Comparison of ENCODE assay signal across 15 cellular contexts in the genomic region with DNA sequence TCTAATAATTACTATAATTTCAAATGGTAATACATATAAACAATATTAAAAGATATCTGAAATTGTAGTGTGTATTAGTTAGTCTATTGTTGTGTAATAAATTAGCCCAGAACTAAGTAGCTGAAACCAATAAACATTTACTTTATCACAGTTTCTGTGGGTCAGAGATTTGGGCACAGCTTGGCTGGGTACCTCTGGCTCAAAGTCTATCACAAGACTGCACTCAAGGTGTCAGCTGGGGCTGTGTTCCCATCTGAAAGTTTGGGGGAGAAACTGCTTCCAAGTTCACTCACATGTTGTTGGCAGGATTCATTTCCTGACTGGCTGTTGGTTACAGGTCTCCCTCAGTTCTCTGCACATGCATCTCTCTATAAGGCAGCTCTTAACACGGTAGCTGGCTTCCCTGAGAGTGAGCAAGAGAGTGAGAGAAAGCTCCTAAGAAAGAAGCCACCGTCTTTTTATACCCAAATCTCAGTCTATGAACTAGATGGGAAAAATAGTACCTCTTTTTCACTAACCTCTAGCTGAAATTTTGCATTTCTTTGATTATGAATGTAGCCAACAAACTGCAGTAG. TPM values are rescaled to one million over a fixed set of nuclear protein-coding genes. Genes with fewer than 3 reads are reported as not detected.
DNase-seq lines count a peak whose midpoint lies in the region; ATAC-seq and TF ChIP-seq lines count a peak whose summit lies in the region.
"Had no signal": no experiment of that assay in that cellular context is flagged by ENCODE, and none has a peak within 500 bp of the region (broad histone marks: within the 10 kb centered on the region; RNA-seq: fewer than 3 reads in every experiment).

No MANE protein-coding gene starts in this region.

- no peaks in the 10 kb centered on the region for H3K27me3 Mint-ChIP-seq in CD8-positive, alpha-beta T cell (ENCODE audit: low read depth)

- peaks cover 23% of the 10 kb centered on the region for H3K36me3 ChIP-seq in CD8-positive, alpha-beta T cell (ENCODE audit: insufficient read depth, low read length)
- H3K36me3 ChIP-seq in ascending aorta: no peaks in the 10 kb centered on the region
- H3K36me3 ChIP-seq: HAP-1, prostate gland had no signal

- H3K36me3 Mint-ChIP-seq in CD8-positive, alpha-beta T cell: peaks cover 73% of the 10 kb centered on the region

- POLR2A ChIA-PET in CD8-positive, alpha-beta T cell (lab: Charles Lee): interaction anchor here (0.9 to 1.0 kb wide), 2 partner anchors 20 to 37 kb away, joined by 3 read pairs; no protein-coding TSS in a partner anchor

- CTCF ChIA-PET in CD8-positive, alpha-beta T cell (lab: Charles Lee): interaction anchor here (0.7 to 1.2 kb wide), 4 partner anchors 10 to 63 kb away, joined by 3 read pairs; no protein-coding TSS in a partner anchor

- DNase-seq in AG10803 (ENCODE audit: low read depth): peak; percentile 8
- DNase-seq in CD8-positive, alpha-beta T cell: no peak
- no peak for DNase-seq in ascending aorta (ENCODE audit: low spot score in 2 of 2)
- DNase-seq in Kasumi-1 (lab: John Stamatoyannopoulos, UW): no peak
- DNase-seq in NCI-H1694 (lab: John Stamatoyannopoulos, UW): no peak
- DNase-seq: cortex of kidney, kidney, NCI-H187, NCI-H524 treated with DMSO at 0.1 percent for 48 hours had no signal

- no peak overlapping the region for H3K4me3 Mint-ChIP-seq in CD8-positive, alpha-beta T cell
- H3K4me3 Mint-ChIP-seq: CD14-positive monocyte had no signal

- no peak for ATAC-seq in CD8-positive, alpha-beta T cell
- ATAC-seq in HG02938 (IDR thresholded peaks at IDR 0.05; ENCODE audit: unreplicated experiment): peak; percentile 19
- no peak for ATAC-seq in HG03139 (IDR thresholded peaks at IDR 0.05; ENCODE audit: unreplicated experiment)
- ATAC-seq: Panc1 had no signal

- no peak overlapping the region for H3K27ac ChIP-seq in CD8-positive, alpha-beta T cell (ENCODE audit: low read depth, low read length)
- peak overlapping the region; percentile 22 to 45 for H3K27ac ChIP-seq in ascending aorta
- H3K27ac ChIP-seq: prostate gland had no signal

- peaks cover 70% of the 10 kb centered on the region for H3K4me1 Mint-ChIP-seq in CD8-positive, alpha-beta T cell (ENCODE audit: low read depth)

- H3K9me3 ChIP-seq in CD8-positive, alpha-beta T cell (ENCODE audit: low read length): no peaks in the 10 kb centered on the region
- no peaks in the 10 kb centered on the region for H3K9me3 ChIP-seq in ascending aorta
- H3K9me3 ChIP-seq: HAP-1, prostate gland had no signal

- peaks cover 45% of the 10 kb centered on the region for H3K4me1 ChIP-seq in CD8-positive, alpha-beta T cell (ENCODE audit: insufficient read depth, low read length)
- H3K4me1 ChIP-seq in ascending aorta: peaks cover 0 to 15% of the 10 kb centered on the region in 2 donors
- H3K4me1 ChIP-seq: HAP-1, prostate gland had no signal

- H3K9me3 Mint-ChIP-seq in CD8-positive, alpha-beta T cell: no peaks in the 10 kb centered on the region
- H3K9me3 Mint-ChIP-seq: CD14-positive monocyte had no signal

- H3K27ac Mint-ChIP-seq in CD8-positive, alpha-beta T cell: peak overlapping the region; percentile 30

- H3K4me3 ChIP-seq in AG10803 (ENCODE audit: low read length) (no peak overlapping the region), ascending aorta (no peak overlapping the region)
- H3K4me3 ChIP-seq in CD8-positive, alpha-beta T cell (ENCODE audit: low read depth, low read length): no peak overlapping the region
- H3K4me3 ChIP-seq: HAP-1, prostate gland had no signal

- H3K27me3 ChIP-seq in CD8-positive, alpha-beta T cell (ENCODE audit: insufficient read depth, low read length): no peaks in the 10 kb centered on the region
- H3K27me3 ChIP-seq in ascending aorta: no peaks in the 10 kb centered on the region

- intact Hi-C loops in CD8-positive, alpha-beta T cell (cut with DNase I, micrococcal nuclease): no loop called here
- intact Hi-C loops in ascending aorta (cut with DNase I): no loop called here

- TF ChIP-seq CTCF in AG10803 (conservative IDR thresholded peaks at IDR 0.05; ENCODE audit: low read length) (no peak), ascending aorta (IDR thresholded peaks at IDR 0.05) (no peak)
- TF ChIP-seq CTCF in CD8-positive, alpha-beta T cell (IDR thresholded peaks at IDR 0.05): no peak

RNA-seq across cellular contexts. Expression of gene WIPF1, which starts 25.6 kb away (rescaled TPM):
- 100 to 1,000 TPM; 275 to 282 TPM for total RNA-seq in CD8-positive, alpha-beta T cell
- total RNA-seq in ascending aorta: 26.1 TPM

Comparison
In these comparisons a context has a peak if more than half of its experiments do, and no peak if none do; other contexts are left out.
1. RNA of gene WIPF1, which starts 25.6 kb away (total RNA-seq): 275 to 282 TPM in CD8-positive, alpha-beta T cell; 26.1 TPM in ascending aorta (single experiment); every median in the first group is over 10 times any median in the second.